Comparison of ENCODE assay signal across 8 cellular contexts in genomic region chr20:17898548-17898994, GRCh38.
DNase-seq lines count a peak whose midpoint lies in the region; ATAC-seq, FAIRE-seq and TF ChIP-seq lines count a peak whose summit lies in the region.

No MANE protein-coding gene starts in this region.

- H3K27me3 ChIP-seq in pancreas: no peaks in the 10 kb centered on the region
- H3K27me3 ChIP-seq in upper lobe of left lung: no peaks in the 10 kb centered on the region

- WGBS in pancreas, 2 donors: 53 to 55% methylated on average over 7 of the region's 7 CpGs
- 53 to 55% methylated on average over 7 of the region's 7 CpGs for WGBS in upper lobe of left lung, 2 donors

- TF ChIP-seq CTCF in RWPE1 (conservative IDR thresholded peaks at IDR 0.05; ENCODE audit: low read depth) (peak; percentile 92), pancreas (IDR thresholded peaks at IDR 0.05) (peak; percentile 68 to 88 (median 81)), upper lobe of left lung (IDR thresholded peaks at IDR 0.05) (peak; percentile 84 to 96 (median 92))

- peak; percentile 71 for FAIRE-seq in pancreas (lab: Jason Lieb, UNC)

- no peak for TF ChIP-seq EP300 in upper lobe of left lung (IDR thresholded peaks at IDR 0.05)

- H3K4me1 ChIP-seq in pancreas (peaks cover 0 to 12% (median 7%) of the 10 kb centered on the region in 3 donors), upper lobe of left lung (peaks cover 11 to 23% (median 19%) of the 10 kb centered on the region in 4 donors)

- CTCF ChIA-PET in RWPE1 (lab: Yijun Ruan, JAX): interaction anchor here (0.7 to 1.1 kb wide), 7 partner anchors 79 to 554 kb away, joined by 3 to 5 read pairs (median 4); partner anchors contain the start of gene RRBP1

- H3K9me3 ChIP-seq in pancreas (no peaks in the 10 kb centered on the region), upper lobe of left lung (no peaks in the 10 kb centered on the region)

- H3K27ac ChIP-seq in RWPE1 (no peak overlapping the region), pancreas (no peak overlapping the region), upper lobe of left lung (no peak overlapping the region)

- H3K36me3 ChIP-seq in pancreas (no peaks in the 10 kb centered on the region), upper lobe of left lung (no peaks in the 10 kb centered on the region)

- H3K4me3 ChIP-seq in pancreas: no peak overlapping the region
- H3K4me3 ChIP-seq in upper lobe of left lung: no peak overlapping the region

- intact Hi-C loops in pancreas (cut with DNase I): no loop called here

- DNase-seq in DMS53 treated with DMSO at 0.1 percent for 48 hours (lab: John Stamatoyannopoulos, UW; ENCODE audit: unreplicated experiment) (peak; percentile 21), HPDE6-E6E7 (ENCODE audit: extremely low spot score) (peak; percentile 89), RWPE1 (ENCODE audit: low spot score) (peak; percentile 78), foreskin melanocyte (peak; percentile 58), pancreas (peak; percentile 59 to 81 (median 73)), upper lobe of left lung (peak in 1 of 2 donors; percentile 77)
- peak; percentile 44 for DNase-seq in activated effector memory CD4-positive, alpha-beta T cell treated with Interleukin-2 at 50 U/mL for 16 hours

- TF ChIP-seq POLR2A in upper lobe of left lung (IDR thresholded peaks at IDR 0.05): no peak

- POLR2A ChIA-PET in RWPE1 (lab: Yijun Ruan, JAX; ENCODE audit: low non-redundant PET): no interaction called here

- ATAC-seq in pancreas (peak; percentile 83 to 92 (median 90)), upper lobe of left lung (ENCODE audit: low FRiP score in 2 of 2) (peak; percentile 76 to 84), HG03039 (IDR thresholded peaks at IDR 0.05; ENCODE audit: unreplicated experiment) (no peak)
